19 cellular contexts compared by ENCODE assay signal in genomic region chr1:36771678-36772284, GRCh38.
DNase-seq lines count a peak whose midpoint lies in the region; ATAC-seq, FAIRE-seq and TF ChIP-seq lines count a peak whose summit lies in the region.
"Had no signal": no experiment of that assay in that cellular context is flagged by ENCODE, and none has a peak within 500 bp of the region (broad histone marks: within the 10 kb centered on the region; RNA-seq: fewer than 3 reads in every experiment).

No MANE protein-coding gene starts in this region.

- peak; percentile 89 for DNase-seq in COLO668 (lab: John Stamatoyannopoulos, UW; ENCODE audit: unreplicated experiment)
- DNase-seq in IMR-90 = no peak
- peak; percentile 100 for DNase-seq in NCI-H510A (lab: John Stamatoyannopoulos, UW)
- DNase-seq in HepG2 (ENCODE audit: low spot score) = no peak
- no peak for DNase-seq in mesothelial cell of epicardium (ENCODE audit: low spot score in 2 of 2, unreplicated experiment in 2 of 2)
- DNase-seq in left colon = no peak
- DNase-seq in T-cell = no peak
- DNase-seq: activated CD4-positive, CD25-positive, alpha-beta regulatory T cell treated with anti-CD3 and anti-CD28 coated beads, Interleukin-2, amount 50 U/mL, for 72 hours; activated naive CD8-positive, alpha-beta T cell treated with anti-CD3 and anti-CD28 coated beads, Interleukin-2, amount 10 ng/mL, durations not matched to agents 7 days and 5 days; caudate nucleus; foreskin fibroblast; GM23248; mucosa of descending colon; NCI-H524 treated with DMSO at 0.1 percent for 48 hours; RPMI8226; stomach had no signal

- intact Hi-C loops in IMR-90 (cut with micrococcal nuclease) = no loop called here
- intact Hi-C loops in HepG2 (cut with micrococcal nuclease; ENCODE audit: unreplicated experiment) = no loop called here
- intact Hi-C loops in left colon (cut with DNase I, micrococcal nuclease) = no loop called here

- no peak overlapping the region for H2BK15ac ChIP-seq in IMR-90 (ENCODE audit: low read depth, low read length)

- H3K14ac ChIP-seq in IMR-90 (replicated peaks; ENCODE audit: low read depth, low read length) = no peak overlapping the region

- H3K27ac Mint-ChIP-seq in mesothelial cell of epicardium (no peak overlapping the region), T-cell (no peak overlapping the region)
- H3K27ac Mint-ChIP-seq: activated naive CD8-positive, alpha-beta T cell treated with anti-CD3 and anti-CD28 coated beads, Interleukin-2, amount 10 ng/mL, durations not matched to agents 7 days and 5 days had no signal

- no peak overlapping the region for H3K4me2 ChIP-seq in IMR-90 (ENCODE audit: low read depth, low read length)
- H3K4me2 ChIP-seq in HepG2 (ENCODE audit: low read depth, low read length) = no peak overlapping the region

- no peak overlapping the region for H3K23ac ChIP-seq in IMR-90 (ENCODE audit: low read depth, low read length)

- H3K36me3 ChIP-seq in IMR-90 (ENCODE audit: control insufficient read depth, insufficient read depth, low read length) = no peaks in the 10 kb centered on the region
- H3K36me3 ChIP-seq in HepG2 (replicated peaks in 1 of 2; ENCODE audit: control insufficient read depth in 1 of 2, insufficient read depth in 2 of 2, low read length in 2 of 2) = no peaks in the 10 kb centered on the region
- H3K36me3 ChIP-seq: stomach had no signal

- no peak overlapping the region for H3K18ac ChIP-seq in IMR-90 (ENCODE audit: low read depth, low read length)

- TF ChIP-seq EP300 in HepG2 (IDR thresholded peaks at IDR 0.05; ENCODE audit: low read depth in 2 of 2, low read length in 2 of 2) = no peak
- TF ChIP-seq EP300 in HepG2 (CRISPR knock-in tag; IDR thresholded peaks at IDR 0.05; ENCODE audit: borderline replicate concordance) = no peak

- H3K56ac ChIP-seq in IMR-90 (ENCODE audit: extremely low read depth, insufficient read depth, low read length) = no peak overlapping the region

- no peak overlapping the region for H3K4me3 ChIP-seq in IMR-90 (ENCODE audit: insufficient read depth, low read depth, low read length)
- H3K4me3 ChIP-seq in HepG2 (replicated peaks in 1 of 3; ENCODE audit: insufficient read depth in 1 of 3, low read depth in 2 of 3, low read length in 3 of 3) = no peak overlapping the region
- H3K4me3 ChIP-seq: GM23248, mucosa of descending colon, stomach had no signal

- no peak overlapping the region for H3K27ac ChIP-seq in IMR-90 (ENCODE audit: insufficient read depth, low read length)
- no peak overlapping the region for H3K27ac ChIP-seq in HepG2 (ENCODE audit: extremely low read length, insufficient read depth, low read length)
- H3K27ac ChIP-seq: GM23248, HL-60, stomach had no signal

- H3K27me3 Mint-ChIP-seq in mesothelial cell of epicardium (ENCODE audit: low read depth) (peaks cover 88% of the 10 kb centered on the region), T-cell (peaks cover 45 to 69% of the 10 kb centered on the region in 2 donors)

- H3K4me1 Mint-ChIP-seq in mesothelial cell of epicardium (no peaks in the 10 kb centered on the region), T-cell (no peaks in the 10 kb centered on the region)
- H3K4me1 Mint-ChIP-seq: activated naive CD8-positive, alpha-beta T cell treated with anti-CD3 and anti-CD28 coated beads, Interleukin-2, amount 10 ng/mL, durations not matched to agents 7 days and 5 days had no signal

- H2AK9ac ChIP-seq in IMR-90 (replicated peaks; ENCODE audit: low read depth, low read length, poor library complexity) = peak overlapping the region; percentile 16

- in situ Hi-C loops in IMR-90 (cut with MboI; ENCODE audit: low sequenced_read_pairs) = no loop called here
- in situ Hi-C loops in HepG2 (cut with HindIII; ENCODE audit: extremely low pct_ligation_motif_present, low pct_unique_long_range_greater_than_20kb) = no loop called here

- CTCF ChIA-PET in IMR-90 (lab: Yijun Ruan, JAX) (no interaction called here), HepG2 (lab: Yijun Ruan, JAX; ENCODE audit: low intra/inter-chr PET ratio, low total read pairs) (no interaction called here), T-cell (lab: Charles Lee) (no interaction called here)

- H4K5ac ChIP-seq in IMR-90 (ENCODE audit: low read depth, low read length) = no peak overlapping the region

- H3K9ac ChIP-seq in IMR-90 (ENCODE audit: low read depth, low read length) = no peak overlapping the region
- H3K9ac ChIP-seq in HepG2 (ENCODE audit: insufficient read depth, low read depth, low read length) = no peak overlapping the region
- H3K9ac ChIP-seq: GM23248 had no signal

- no peaks in the 10 kb centered on the region for H3K36me3 Mint-ChIP-seq in mesothelial cell of epicardium
- H3K36me3 Mint-ChIP-seq in T-cell = no peaks in the 10 kb centered on the region
- H3K36me3 Mint-ChIP-seq: activated naive CD8-positive, alpha-beta T cell treated with anti-CD3 and anti-CD28 coated beads, Interleukin-2, amount 10 ng/mL, durations not matched to agents 7 days and 5 days had no signal

- WGBS in IMR-90 (ENCODE audit: extremely low coverage in 2 of 2, insufficient read length in 1 of 2), 2 experiments = 0% methylated on average over 5 of the region's 15 CpGs; no CpG with 5 or more reads in 1 of the 2 experiments
- 10% methylated on average over 2 of the region's 15 CpGs for WGBS in HepG2 (ENCODE audit: low lambda C conversion rate)

- TF ChIP-seq CTCF in IMR-90 (conservative IDR thresholded peaks at IDR 0.05; ENCODE audit: low read depth, low read length) = no peak
- no peak for TF ChIP-seq CTCF in HepG2 (CRISPR knock-in tag; IDR thresholded peaks at IDR 0.05)
- no peak for TF ChIP-seq CTCF in mesothelial cell of epicardium (IDR thresholded peaks at IDR 0.05; ENCODE audit: unreplicated experiment)

- TF ChIP-seq RAD21 in IMR-90 (IDR thresholded peaks at IDR 0.05; ENCODE audit: low read length) = no peak
- no peak for TF ChIP-seq RAD21 in HepG2 (CRISPR knock-in tag; IDR thresholded peaks at IDR 0.05)

- ATAC-seq in IMR-90 (ENCODE audit: low read depth) (no peak), HepG2 (peak; percentile 64), left colon (no peak), GM18505 (IDR thresholded peaks at IDR 0.05; ENCODE audit: unreplicated experiment) (no peak), T-cell (replicated peaks in 1 of 4) (no peak)
- ATAC-seq: mucosa of descending colon had no signal

- no peak overlapping the region for H4K8ac ChIP-seq in IMR-90 (ENCODE audit: low read depth in 2 of 2, low read length in 2 of 2)

- no peak overlapping the region for H3K4me3 Mint-ChIP-seq in mesothelial cell of epicardium
- no peak overlapping the region for H3K4me3 Mint-ChIP-seq in T-cell
- H3K4me3 Mint-ChIP-seq: activated naive CD8-positive, alpha-beta T cell treated with anti-CD3 and anti-CD28 coated beads, Interleukin-2, amount 10 ng/mL, durations not matched to agents 7 days and 5 days had no signal

- H3K79me1 ChIP-seq in IMR-90 (ENCODE audit: low read depth in 1 of 2, low read length in 2 of 2) = no peaks in the 10 kb centered on the region

- H3K9me3 ChIP-seq in IMR-90 (ENCODE audit: control insufficient read depth, insufficient read depth, low read length) (no peaks in the 10 kb centered on the region), HepG2 (ENCODE audit: low read length) (no peaks in the 10 kb centered on the region)
- H3K9me3 ChIP-seq: mucosa of descending colon, stomach had no signal

- no peak overlapping the region for H4K91ac ChIP-seq in IMR-90 (ENCODE audit: insufficient read depth, low read depth, low read length)

- H3K4ac ChIP-seq in IMR-90 (ENCODE audit: low read depth, low read length) = no peak overlapping the region

- H3K27me3 ChIP-seq in IMR-90 (ENCODE audit: control insufficient read depth, insufficient read depth, low read length) (peaks cover 2% of the 10 kb centered on the region; the same call in 1 of the 2 replicates), HepG2 (ENCODE audit: control insufficient read depth in 1 of 2, insufficient read depth in 2 of 2, low read length in 2 of 2) (peaks cover 9 to 46% of the 10 kb centered on the region in 2 experiments; a peak in 4 of 5 replicates)

- H2BK120ac ChIP-seq in IMR-90 (ENCODE audit: low read depth, low read length) = no peak overlapping the region

- H3K79me2 ChIP-seq in HepG2 (ENCODE audit: insufficient read depth, low read length) = no peaks in the 10 kb centered on the region

- H4K20me1 ChIP-seq in IMR-90 (ENCODE audit: insufficient read depth, low read length) (no peaks in the 10 kb centered on the region), HepG2 (ENCODE audit: insufficient read depth, low read length) (no peaks in the 10 kb centered on the region)

- no peaks in the 10 kb centered on the region for H3K9me3 Mint-ChIP-seq in mesothelial cell of epicardium
- H3K9me3 Mint-ChIP-seq in T-cell = no peaks in the 10 kb centered on the region
- H3K9me3 Mint-ChIP-seq: activated naive CD8-positive, alpha-beta T cell treated with anti-CD3 and anti-CD28 coated beads, Interleukin-2, amount 10 ng/mL, durations not matched to agents 7 days and 5 days had no signal

- FAIRE-seq in HepG2 (lab: Jason Lieb, UNC) = no peak
- FAIRE-seq: islet of Langerhans had no signal

- TF ChIP-seq POLR2A in IMR-90 (IDR thresholded peaks at IDR 0.05; ENCODE audit: low read depth, low read length) (no peak), HepG2 (IDR thresholded peaks at IDR 0.05; ENCODE audit: insufficient read depth in 1 of 2, low read depth in 2 of 2, low read length in 2 of 2) (no peak), GM18505 (IDR thresholded peaks at IDR 0.05; ENCODE audit: borderline replicate concordance, extremely low read depth, insufficient read depth, insufficient read length) (no peak)

- no peaks in the 10 kb centered on the region for H3K9me1 ChIP-seq in IMR-90 (ENCODE audit: insufficient read depth, low read length)

- BruUV-seq in IMR-90 (replicated peaks; lab: Mats Ljungman, UMichigan) (no TSS peak), HepG2 (replicated peaks; lab: Mats Ljungman, UMichigan) (no TSS peak)

- dilution Hi-C loops in IMR-90 (cut with HindIII; ENCODE audit: low sequenced_read_pairs, unreplicated experiment) = no loop called here

- H2AFZ ChIP-seq in IMR-90 (replicated peaks; ENCODE audit: low read length, poor library complexity) (peak overlapping the region; percentile 32), HepG2 (ENCODE audit: low read length) (no peak overlapping the region)
- H2AFZ ChIP-seq: GM23248 had no signal

- H2AK5ac ChIP-seq in IMR-90 (ENCODE audit: low read depth, low read length) = no peak overlapping the region

- POLR2A ChIA-PET in IMR-90 (lab: Charles Lee; ENCODE audit: unreplicated experiment) (no interaction called here), HepG2 (lab: Yijun Ruan, JAX) (no interaction called here), T-cell (lab: Charles Lee) (no interaction called here)

- H2BK5ac ChIP-seq in IMR-90 (ENCODE audit: low read depth, low read length, poor library complexity, severe bottlenecking) = no peak overlapping the region

- H2BK20ac ChIP-seq in IMR-90 (ENCODE audit: low read depth, low read length) = no peak overlapping the region

- H3K4me1 ChIP-seq in IMR-90 (ENCODE audit: control insufficient read depth, insufficient read depth, low read length) = no peaks in the 10 kb centered on the region
- no peaks in the 10 kb centered on the region for H3K4me1 ChIP-seq in HepG2 (ENCODE audit: insufficient read depth, low read length)

TF ChIP-seq in IMR-90, 13 proteins besides CTCF, POLR2A, EP300 and RAD21 (continues in another document):
- no peak for TF ChIP-seq CEBPB (IDR thresholded peaks at IDR 0.05; ENCODE audit: low read depth, low read length)

TF ChIP-seq in HepG2, 621 proteins besides CTCF, POLR2A, EP300 and RAD21 (continues in another document):
- no peak for TF ChIP-seq PRPF4 (IDR thresholded peaks at IDR 0.05; ENCODE audit: low read depth, low read length, poor library complexity, severe bottlenecking)

Comparison
In these comparisons a context has a peak if more than half of its experiments do, and no peak if none do; other contexts are left out.
1. DNase-seq: peak in COLO668 (single experiment) and NCI-H510A (single experiment); none in IMR-90 (single experiment), HepG2 (single experiment), mesothelial cell of epicardium (0 of 2), left colon (0 of 2) and T-cell (0 of 34).